ENCODE assay signal across 8 cellular contexts in genomic region chr12:81992461-81992860, GRCh38.
A peak's percentile ranks its signal among the peaks of the same experiment; 100 is the strongest.
DNase-seq lines count a peak whose midpoint lies in the region; ATAC-seq and TF ChIP-seq lines count a peak whose summit lies in the region.

No MANE protein-coding gene starts in this region.

- no peaks in the 10 kb centered on the region for H3K36me3 ChIP-seq in CD4-positive, alpha-beta memory T cell (ENCODE audit: insufficient read depth, low read length)
- H3K36me3 ChIP-seq in GM23338 (ENCODE audit: insufficient read depth): no peaks in the 10 kb centered on the region
- no peaks in the 10 kb centered on the region for H3K36me3 ChIP-seq in vagina

- no peak overlapping the region for H3K4me3 Mint-ChIP-seq in CD4-positive, alpha-beta memory T cell
- H3K4me3 Mint-ChIP-seq in GM23338: no peak overlapping the region
- no peak overlapping the region for H3K4me3 Mint-ChIP-seq in T-helper 17 cell
- H3K4me3 Mint-ChIP-seq in mesothelial cell of epicardium: no peak overlapping the region

- H3F3A ChIP-seq in GM23338 (replicated peaks; ENCODE audit: low read depth): no peaks in the 10 kb centered on the region

- no peaks in the 10 kb centered on the region for H3K9me3 Mint-ChIP-seq in CD4-positive, alpha-beta memory T cell
- H3K9me3 Mint-ChIP-seq in GM23338 (peaks cover 4% of the 10 kb centered on the region; the same call in 1 of the 3 replicates), mesothelial cell of epicardium (no peaks in the 10 kb centered on the region)

- H3K27me3 ChIP-seq in CD4-positive, alpha-beta memory T cell (ENCODE audit: insufficient read depth, low read length): no peaks in the 10 kb centered on the region
- no peaks in the 10 kb centered on the region for H3K27me3 ChIP-seq in GM23338 (ENCODE audit: insufficient read depth)
- H3K27me3 ChIP-seq in vagina: no peaks in the 10 kb centered on the region

- POLR2A ChIA-PET in CD4-positive, alpha-beta memory T cell (lab: Charles Lee; ENCODE audit: partially characterized antibody): interaction anchor here (0.9 kb wide), 1 partner anchor 366 kb away, joined by 5 read pairs; the partner anchor contains the start of genes CCDC59 and METTL25

- no peaks in the 10 kb centered on the region for H3K36me3 Mint-ChIP-seq in CD4-positive, alpha-beta memory T cell
- H3K36me3 Mint-ChIP-seq in GM23338 (ENCODE audit: low read depth) (peaks cover 2% of the 10 kb centered on the region; the same call in 1 of the 3 replicates), T-helper 17 cell (ENCODE audit: low read depth) (no peaks in the 10 kb centered on the region), mesothelial cell of epicardium (no peaks in the 10 kb centered on the region)

- H3K27ac Mint-ChIP-seq in CD4-positive, alpha-beta memory T cell: no peak overlapping the region
- H3K27ac Mint-ChIP-seq in GM23338 (no peak overlapping the region), T-helper 17 cell (no peak overlapping the region), mesothelial cell of epicardium (no peak overlapping the region)

- TF ChIP-seq POLR2A in vagina (IDR thresholded peaks at IDR 0.05): no peak

- no peaks in the 10 kb centered on the region for H4K20me1 ChIP-seq in GM23338 (replicated peaks; ENCODE audit: insufficient read depth)

- no peaks in the 10 kb centered on the region for H3K4me1 ChIP-seq in CD4-positive, alpha-beta memory T cell (ENCODE audit: insufficient read depth, low read length)
- no peaks in the 10 kb centered on the region; the same call in 1 of the 2 replicates for H3K4me1 ChIP-seq in GM23338 (ENCODE audit: insufficient read depth)
- no peaks in the 10 kb centered on the region for H3K4me1 ChIP-seq in vagina

- ATAC-seq in GM23338 (peak; percentile 87), T-helper 17 cell (peak; percentile 62), GM19023 (IDR thresholded peaks at IDR 0.05; ENCODE audit: unreplicated experiment) (no peak)

- no peaks in the 10 kb centered on the region for H3K27me3 Mint-ChIP-seq in CD4-positive, alpha-beta memory T cell
- H3K27me3 Mint-ChIP-seq in GM23338 (ENCODE audit: insufficient read depth, low read depth, poor library complexity) (no peaks in the 10 kb centered on the region), T-helper 17 cell (no peaks in the 10 kb centered on the region), mesothelial cell of epicardium (ENCODE audit: low read depth) (no peaks in the 10 kb centered on the region)

- H3K4me2 ChIP-seq in GM23338: no peak overlapping the region

- no peaks in the 10 kb centered on the region for H3K9me3 ChIP-seq in CD4-positive, alpha-beta memory T cell (ENCODE audit: control insufficient read depth in 1 of 2, low read length in 2 of 2)
- H3K9me3 ChIP-seq in T-helper 17 cell (ENCODE audit: control insufficient read depth, low read length, poor library complexity, severe bottlenecking): no peaks in the 10 kb centered on the region
- H3K9me3 ChIP-seq in vagina: no peaks in the 10 kb centered on the region

- TF ChIP-seq CTCF in GM23338 (conservative IDR thresholded peaks at IDR 0.05; ENCODE audit: low read depth in 2 of 2): peak; percentile 56 to 76
- TF ChIP-seq CTCF in mesothelial cell of epicardium (IDR thresholded peaks at IDR 0.05; ENCODE audit: unreplicated experiment): no peak
- TF ChIP-seq CTCF in vagina (IDR thresholded peaks at IDR 0.05): no peak

- no peak overlapping the region for H3K4me3 ChIP-seq in CD4-positive, alpha-beta memory T cell (ENCODE audit: low read length in 2 of 2)
- H3K4me3 ChIP-seq in GM23338: no peak overlapping the region
- no peak overlapping the region for H3K4me3 ChIP-seq in vagina

- DNase-seq in CD4-positive, alpha-beta memory T cell: peak; percentile 33 to 41 (median 37)
- DNase-seq in GM23338 (ENCODE audit: low spot score) (peak; percentile 56), T-helper 17 cell (no peak), iPS DF 19.7 (ENCODE audit: low read depth, low spot score) (peak; percentile 20), NCI-H2081 treated with DMSO at 0.1 percent for 48 hours (lab: John Stamatoyannopoulos, UW) (no peak), mesothelial cell of epicardium (ENCODE audit: low spot score in 2 of 2, unreplicated experiment in 2 of 2) (no peak), vagina (ENCODE audit: extremely low spot score in 2 of 2) (no peak)

- CTCF ChIA-PET in CD4-positive, alpha-beta memory T cell (lab: Charles Lee; ENCODE audit: partially characterized antibody): interaction anchor here (0.7 to 3.8 kb wide), 5 partner anchors 105 to 381 kb away, joined by 3 to 25 read pairs (median 3); partner anchors contain the start of gene PPFIA2

- peaks cover 0 to 5% (median 4%) of the 10 kb centered on the region in 4 donors for H3K4me1 Mint-ChIP-seq in CD4-positive, alpha-beta memory T cell
- peaks cover 9% of the 10 kb centered on the region; the same call in 2 of the 3 replicates for H3K4me1 Mint-ChIP-seq in GM23338
- H3K4me1 Mint-ChIP-seq in T-helper 17 cell: no peaks in the 10 kb centered on the region
- no peaks in the 10 kb centered on the region for H3K4me1 Mint-ChIP-seq in mesothelial cell of epicardium

- no peaks in the 10 kb centered on the region for H3K9me2 ChIP-seq in GM23338 (ENCODE audit: insufficient read depth)

- H3K27ac ChIP-seq in CD4-positive, alpha-beta memory T cell (ENCODE audit: low read depth, low read length): no peak overlapping the region
- H3K27ac ChIP-seq in GM23338 (ENCODE audit: low read depth): no peak overlapping the region
- no peak overlapping the region for H3K27ac ChIP-seq in vagina

- intact Hi-C loops in CD4-positive, alpha-beta memory T cell (cut with micrococcal nuclease): loop anchor here (10.0 kb wide), 1 partner anchor 188 kb away; no protein-coding TSS in a partner anchor
- intact Hi-C loops in vagina (cut with DNase I): no loop called here

- H2AFZ ChIP-seq in GM23338: no peak overlapping the region; the same call in 1 of the 2 replicates

- H3K79me2 ChIP-seq in GM23338 (replicated peaks; ENCODE audit: insufficient read depth): no peaks in the 10 kb centered on the region

TF ChIP-seq in GM23338, 12 proteins besides CTCF, POLR2A, EP300 and RAD21 (continues in another document):
- no peak for TF ChIP-seq STAT1 (IDR thresholded peaks at IDR 0.05; ENCODE audit: unreplicated experiment)
- TF ChIP-seq ZNF462 (CRISPR knock-in tag; IDR thresholded peaks at IDR 0.05): no peak
- TF ChIP-seq NANOG (IDR thresholded peaks at IDR 0.05; ENCODE audit: borderline replicate concordance): no peak

Comparison
In these comparisons a context has a peak if more than half of its experiments do, and no peak if none do; other contexts are left out.
1. DNase-seq: peak in CD4-positive, alpha-beta memory T cell (5 of 5), GM23338 (single experiment) and iPS DF 19.7 (single experiment); none in T-helper 17 cell (0 of 3), NCI-H2081 treated with DMSO at 0.1 percent for 48 hours (single experiment), mesothelial cell of epicardium (0 of 2) and vagina (0 of 2).
2. CTCF ChIP-seq: peak in GM23338 (2 of 2); none in mesothelial cell of epicardium (single experiment) and vagina (0 of 3).